2 cellular contexts compared by ENCODE assay signal in the genomic region with DNA sequence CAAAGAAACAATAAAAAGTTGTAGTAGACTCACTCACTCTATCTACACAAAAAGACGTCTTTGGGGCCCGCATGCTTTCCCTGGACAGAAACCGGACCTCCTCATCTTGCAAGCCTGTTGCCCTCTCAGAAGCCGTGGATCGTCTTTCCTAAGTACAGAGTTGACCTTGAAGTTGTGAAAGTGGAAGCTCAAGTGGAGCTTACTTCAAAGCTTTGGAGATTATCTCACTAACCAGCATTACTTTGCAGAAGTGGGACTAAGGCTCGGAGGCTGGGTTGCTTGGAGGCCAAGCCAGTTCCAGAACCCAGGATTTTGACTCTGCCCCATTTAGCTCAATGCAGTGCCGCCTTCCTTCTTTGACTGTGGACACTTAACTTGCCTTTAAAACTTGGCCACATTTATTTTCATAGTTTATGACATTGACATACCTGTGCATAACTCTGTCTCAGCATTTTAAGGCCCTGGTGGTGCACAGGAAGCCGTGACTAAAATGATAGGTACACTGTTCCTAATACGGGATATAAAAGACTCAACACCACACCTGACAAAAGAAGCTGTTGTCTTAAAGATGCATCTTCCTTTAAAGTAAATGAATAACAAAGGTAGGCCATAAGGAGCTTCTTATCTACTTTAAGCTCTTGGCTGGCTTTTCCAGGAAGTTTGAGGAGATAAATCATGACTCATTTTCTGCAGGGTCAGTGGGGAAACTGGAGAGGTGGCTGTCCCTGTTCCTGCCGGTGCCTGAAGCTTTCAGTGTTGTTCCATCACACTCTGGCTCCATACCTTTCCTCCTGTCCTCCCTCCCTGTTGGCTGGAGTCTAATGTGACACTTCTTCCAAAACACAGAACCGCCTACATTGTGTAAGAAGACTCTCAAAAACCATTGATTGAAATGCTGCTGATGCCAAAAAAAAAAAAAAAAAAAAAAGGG.
TF ChIP-seq lines count a peak whose summit lies in the region.

No MANE protein-coding gene starts in this region.

TF ChIP-seq in GM23338, 12 proteins besides CTCF, POLR2A, EP300 and RAD21:
- TF ChIP-seq CREB1 (CRISPR knock-in tag; IDR thresholded peaks at IDR 0.05; ENCODE audit: low read depth) (no peak), EZH2phosphoT487 (IDR thresholded peaks at IDR 0.05; ENCODE audit: unreplicated experiment) (no peak), EZH2 (IDR thresholded peaks at IDR 0.05; ENCODE audit: low read depth, unreplicated experiment) (no peak), JUNB (IDR thresholded peaks at IDR 0.05; ENCODE audit: unreplicated experiment) (no peak), STAT1 (IDR thresholded peaks at IDR 0.05; ENCODE audit: unreplicated experiment) (no peak), POLR2AphosphoS5 (IDR thresholded peaks at IDR 0.05; ENCODE audit: low read depth) (no peak), ZNF331 (CRISPR knock-in tag; IDR thresholded peaks at IDR 0.05; ENCODE audit: low read depth) (no peak)
- TF ChIP-seq, protein P1, sequence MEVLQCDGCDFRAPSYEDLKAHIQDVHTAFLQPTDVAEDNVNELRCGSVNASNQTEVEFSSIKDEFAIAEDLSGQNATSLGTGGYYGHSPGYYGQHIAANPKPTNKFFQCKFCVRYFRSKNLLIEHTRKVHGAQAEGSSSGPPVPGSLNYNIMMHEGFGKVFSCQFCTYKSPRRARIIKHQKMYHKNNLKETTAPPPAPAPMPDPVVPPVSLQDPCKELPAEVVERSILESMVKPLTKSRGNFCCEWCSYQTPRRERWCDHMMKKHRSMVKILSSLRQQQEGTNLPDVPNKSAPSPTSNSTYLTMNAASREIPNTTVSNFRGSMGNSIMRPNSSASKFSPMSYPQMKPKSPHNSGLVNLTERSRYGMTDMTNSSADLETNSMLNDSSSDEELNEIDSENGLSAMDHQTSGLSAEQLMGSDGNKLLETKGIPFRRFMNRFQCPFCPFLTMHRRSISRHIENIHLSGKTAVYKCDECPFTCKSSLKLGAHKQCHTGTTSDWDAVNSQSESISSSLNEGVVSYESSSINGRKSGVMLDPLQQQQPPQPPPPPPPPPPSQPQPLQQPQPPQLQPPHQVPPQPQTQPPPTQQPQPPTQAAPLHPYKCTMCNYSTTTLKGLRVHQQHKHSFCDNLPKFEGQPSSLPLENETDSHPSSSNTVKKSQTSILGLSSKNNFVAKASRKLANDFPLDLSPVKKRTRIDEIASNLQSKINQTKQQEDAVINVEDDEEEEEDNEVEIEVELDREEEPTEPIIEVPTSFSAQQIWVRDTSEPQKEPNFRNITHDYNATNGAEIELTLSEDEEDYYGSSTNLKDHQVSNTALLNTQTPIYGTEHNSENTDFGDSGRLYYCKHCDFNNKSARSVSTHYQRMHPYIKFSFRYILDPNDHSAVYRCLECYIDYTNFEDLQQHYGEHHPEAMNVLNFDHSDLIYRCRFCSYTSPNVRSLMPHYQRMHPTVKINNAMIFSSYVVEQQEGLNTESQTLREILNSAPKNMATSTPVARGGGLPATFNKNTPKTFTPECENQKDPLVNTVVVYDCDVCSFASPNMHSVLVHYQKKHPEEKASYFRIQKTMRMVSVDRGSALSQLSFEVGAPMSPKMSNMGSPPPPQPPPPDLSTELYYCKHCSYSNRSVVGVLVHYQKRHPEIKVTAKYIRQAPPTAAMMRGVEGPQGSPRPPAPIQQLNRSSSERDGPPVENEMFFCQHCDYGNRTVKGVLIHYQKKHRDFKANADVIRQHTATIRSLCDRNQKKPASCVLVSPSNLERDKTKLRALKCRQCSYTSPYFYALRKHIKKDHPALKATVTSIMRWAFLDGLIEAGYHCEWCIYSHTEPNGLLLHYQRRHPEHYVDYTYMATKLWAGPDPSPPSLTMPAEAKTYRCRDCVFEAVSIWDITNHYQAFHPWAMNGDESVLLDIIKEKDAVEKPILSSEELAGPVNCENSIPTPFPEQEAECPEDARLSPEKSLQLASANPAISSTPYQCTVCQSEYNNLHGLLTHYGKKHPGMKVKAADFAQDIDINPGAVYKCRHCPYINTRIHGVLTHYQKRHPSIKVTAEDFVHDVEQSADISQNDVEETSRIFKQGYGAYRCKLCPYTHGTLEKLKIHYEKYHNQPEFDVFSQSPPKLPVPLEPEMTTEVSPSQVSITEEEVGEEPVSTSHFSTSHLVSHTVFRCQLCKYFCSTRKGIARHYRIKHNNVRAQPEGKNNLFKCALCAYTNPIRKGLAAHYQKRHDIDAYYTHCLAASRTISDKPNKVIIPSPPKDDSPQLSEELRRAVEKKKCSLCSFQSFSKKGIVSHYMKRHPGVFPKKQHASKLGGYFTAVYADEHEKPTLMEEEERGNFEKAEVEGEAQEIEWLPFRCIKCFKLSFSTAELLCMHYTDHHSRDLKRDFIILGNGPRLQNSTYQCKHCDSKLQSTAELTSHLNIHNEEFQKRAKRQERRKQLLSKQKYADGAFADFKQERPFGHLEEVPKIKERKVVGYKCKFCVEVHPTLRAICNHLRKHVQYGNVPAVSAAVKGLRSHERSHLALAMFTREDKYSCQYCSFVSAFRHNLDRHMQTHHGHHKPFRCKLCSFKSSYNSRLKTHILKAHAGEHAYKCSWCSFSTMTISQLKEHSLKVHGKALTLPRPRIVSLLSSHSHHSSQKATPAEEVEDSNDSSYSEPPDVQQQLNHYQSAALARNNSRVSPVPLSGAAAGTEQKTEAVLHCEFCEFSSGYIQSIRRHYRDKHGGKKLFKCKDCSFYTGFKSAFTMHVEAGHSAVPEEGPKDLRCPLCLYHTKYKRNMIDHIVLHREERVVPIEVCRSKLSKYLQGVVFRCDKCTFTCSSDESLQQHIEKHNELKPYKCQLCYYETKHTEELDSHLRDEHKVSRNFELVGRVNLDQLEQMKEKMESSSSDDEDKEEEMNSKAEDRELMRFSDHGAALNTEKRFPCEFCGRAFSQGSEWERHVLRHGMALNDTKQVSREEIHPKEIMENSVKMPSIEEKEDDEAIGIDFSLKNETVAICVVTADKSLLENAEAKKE (CRISPR knock-in tag; IDR thresholded peaks at IDR 0.05): no peak
- TF ChIP-seq, protein P2, sequence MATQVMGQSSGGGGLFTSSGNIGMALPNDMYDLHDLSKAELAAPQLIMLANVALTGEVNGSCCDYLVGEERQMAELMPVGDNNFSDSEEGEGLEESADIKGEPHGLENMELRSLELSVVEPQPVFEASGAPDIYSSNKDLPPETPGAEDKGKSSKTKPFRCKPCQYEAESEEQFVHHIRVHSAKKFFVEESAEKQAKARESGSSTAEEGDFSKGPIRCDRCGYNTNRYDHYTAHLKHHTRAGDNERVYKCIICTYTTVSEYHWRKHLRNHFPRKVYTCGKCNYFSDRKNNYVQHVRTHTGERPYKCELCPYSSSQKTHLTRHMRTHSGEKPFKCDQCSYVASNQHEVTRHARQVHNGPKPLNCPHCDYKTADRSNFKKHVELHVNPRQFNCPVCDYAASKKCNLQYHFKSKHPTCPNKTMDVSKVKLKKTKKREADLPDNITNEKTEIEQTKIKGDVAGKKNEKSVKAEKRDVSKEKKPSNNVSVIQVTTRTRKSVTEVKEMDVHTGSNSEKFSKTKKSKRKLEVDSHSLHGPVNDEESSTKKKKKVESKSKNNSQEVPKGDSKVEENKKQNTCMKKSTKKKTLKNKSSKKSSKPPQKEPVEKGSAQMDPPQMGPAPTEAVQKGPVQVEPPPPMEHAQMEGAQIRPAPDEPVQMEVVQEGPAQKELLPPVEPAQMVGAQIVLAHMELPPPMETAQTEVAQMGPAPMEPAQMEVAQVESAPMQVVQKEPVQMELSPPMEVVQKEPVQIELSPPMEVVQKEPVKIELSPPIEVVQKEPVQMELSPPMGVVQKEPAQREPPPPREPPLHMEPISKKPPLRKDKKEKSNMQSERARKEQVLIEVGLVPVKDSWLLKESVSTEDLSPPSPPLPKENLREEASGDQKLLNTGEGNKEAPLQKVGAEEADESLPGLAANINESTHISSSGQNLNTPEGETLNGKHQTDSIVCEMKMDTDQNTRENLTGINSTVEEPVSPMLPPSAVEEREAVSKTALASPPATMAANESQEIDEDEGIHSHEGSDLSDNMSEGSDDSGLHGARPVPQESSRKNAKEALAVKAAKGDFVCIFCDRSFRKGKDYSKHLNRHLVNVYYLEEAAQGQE (IDR thresholded peaks at IDR 0.05; ENCODE audit: unreplicated experiment): no peak

TF ChIP-seq in endothelial cell of umbilical vein, 7 proteins besides CTCF, POLR2A, EP300 and RAD21:
- TF ChIP-seq GATA2 (IDR thresholded peaks at IDR 0.05; ENCODE audit: insufficient read depth, insufficient read length, low read depth, low read length) (peak; percentile 65), POLR2AphosphoS5 (IDR thresholded peaks at IDR 0.05; ENCODE audit: insufficient read depth, low read depth, low read length) (no peak), FOS (IDR thresholded peaks at IDR 0.05; ENCODE audit: borderline replicate concordance, insufficient read depth, low read length) (peak; percentile 72), JUN (IDR thresholded peaks at IDR 0.05; ENCODE audit: borderline replicate concordance, insufficient read depth, insufficient read length, low read depth) (peak; percentile 14)
